8 cellular contexts compared by ENCODE assay signal in genomic region chr11:118620529-118621070, GRCh38. TPM values are rescaled to one million over a fixed set of nuclear protein-coding genes. Genes with fewer than 3 reads are reported as not detected.
DNase-seq lines count a peak whose midpoint lies in the region; ATAC-seq, FAIRE-seq and TF ChIP-seq lines count a peak whose summit lies in the region.

No MANE protein-coding gene starts in this region.

- H3K36me3 ChIP-seq in brain microvascular endothelial cell (replicated peaks) (peaks cover 38% of the 10 kb centered on the region), HepG2 (replicated peaks in 1 of 2; ENCODE audit: control insufficient read depth in 1 of 2, insufficient read depth in 2 of 2, low read length in 2 of 2) (peaks cover 3 to 9% of the 10 kb centered on the region in 2 experiments; a peak in 4 of 5 replicates), transverse colon (no peaks in the 10 kb centered on the region)

- WGBS in HepG2 (ENCODE audit: low lambda C conversion rate): 6% methylated on average over 5 of the region's 7 CpGs
- WGBS in transverse colon (ENCODE audit: low coverage in 1 of 2), 2 donors: 66% methylated on average over 7 of the region's 7 CpGs; no CpG with 5 or more reads in 1 of the 2 donors

- TF ChIP-seq POLR2A in HepG2 (IDR thresholded peaks at IDR 0.05; ENCODE audit: insufficient read depth in 1 of 2, low read depth in 2 of 2, low read length in 2 of 2) (peak; percentile 89 to 91), transverse colon (IDR thresholded peaks at IDR 0.05) (no peak)

- in situ Hi-C loops in brain microvascular endothelial cell (cut with HindIII; ENCODE audit: low pct_ligation_motif_present, low sequenced_read_pairs): no loop called here
- in situ Hi-C loops in HepG2 (cut with HindIII; ENCODE audit: extremely low pct_ligation_motif_present, low pct_unique_long_range_greater_than_20kb): no loop called here
- in situ Hi-C loops in transverse colon (cut with MboI; ENCODE audit: low pct_ligation_motif_present in 1 of 4, low pct_unique_long_range_greater_than_20kb in 1 of 4, low sequenced_read_pairs in 3 of 4): no loop called here

- TF ChIP-seq CTCF in brain microvascular endothelial cell (IDR thresholded peaks at IDR 0.05; ENCODE audit: low read depth, low read length, missing control alignments) (no peak), HepG2 (CRISPR knock-in tag; IDR thresholded peaks at IDR 0.05) (peak; percentile 16; the same call in 1 of the 2 replicates), transverse colon (IDR thresholded peaks at IDR 0.05) (no peak)

- H3K4me1 ChIP-seq in HepG2 (ENCODE audit: insufficient read depth, low read length) (peaks cover 63% of the 10 kb centered on the region), transverse colon (peaks cover 16 to 65% (median 44%) of the 10 kb centered on the region in 4 donors)

- H3K27ac ChIP-seq in brain microvascular endothelial cell: peak overlapping the region; percentile 98
- H3K27ac ChIP-seq in HepG2 (ENCODE audit: extremely low read length, insufficient read depth, low read length): peak overlapping the region; percentile 95
- peak overlapping the region; percentile 74 to 90 (median 80) for H3K27ac ChIP-seq in transverse colon

- H3K4me1 Mint-ChIP-seq in activated CD8-positive, alpha-beta memory T cell treated with anti-CD3 and anti-CD28 coated beads, Interleukin-2, amount 10 ng/mL, durations not matched to agents 7 days and 5 days: peaks cover 6% of the 10 kb centered on the region

- intact Hi-C loops in HepG2 (cut with micrococcal nuclease; ENCODE audit: unreplicated experiment): loop anchor here (5.0 kb wide), 1 partner anchor 37 kb away; no protein-coding TSS in a partner anchor
- intact Hi-C loops in transverse colon (cut with DNase I; ENCODE audit: low total_unique reads): no loop called here

- H3K4me3 Mint-ChIP-seq in activated CD8-positive, alpha-beta memory T cell treated with anti-CD3 and anti-CD28 coated beads, Interleukin-2, amount 10 ng/mL, durations not matched to agents 7 days and 5 days: peak overlapping the region; percentile 31

- no peak for ATAC-seq in activated CD8-positive, alpha-beta memory T cell treated with anti-CD3 and anti-CD28 coated beads, Interleukin-2, amount 10 ng/mL, durations not matched to agents 7 days and 5 days
- peak; percentile 92 for ATAC-seq in HepG2

- H3K9ac ChIP-seq in HepG2 (ENCODE audit: insufficient read depth, low read depth, low read length): peak overlapping the region; percentile 82

- no peak overlapping the region for H2AFZ ChIP-seq in HepG2 (ENCODE audit: low read length)

- no TSS peak for BruUV-seq in HepG2 (replicated peaks; lab: Mats Ljungman, UMichigan)

- TF ChIP-seq EP300 in HepG2 (IDR thresholded peaks at IDR 0.05; ENCODE audit: low read depth in 2 of 2, low read length in 2 of 2): peak in 1 of 2 experiments; percentile 33; a peak in 1 of 4 replicates
- TF ChIP-seq EP300 in HepG2 (CRISPR knock-in tag; IDR thresholded peaks at IDR 0.05; ENCODE audit: borderline replicate concordance): no peak
- TF ChIP-seq EP300 in transverse colon (IDR thresholded peaks at IDR 0.05; ENCODE audit: low read depth): no peak

- CTCF ChIA-PET in activated CD8-positive, alpha-beta memory T cell treated with anti-CD3 and anti-CD28 coated beads, Interleukin-2, amount 10 ng/mL, durations not matched to agents 7 days and 5 days (lab: Charles Lee): interaction anchor here (5.3 kb wide), 1 partner anchor 11 kb away, joined by 20 read pairs; no protein-coding TSS in a partner anchor
- CTCF ChIA-PET in HepG2 (lab: Yijun Ruan, JAX; ENCODE audit: low intra/inter-chr PET ratio, low total read pairs): no interaction called here

- peak overlapping the region; percentile 98 for H3K4me2 ChIP-seq in HepG2 (ENCODE audit: low read depth, low read length)

- peaks cover 9% of the 10 kb centered on the region for H3K79me2 ChIP-seq in HepG2 (ENCODE audit: insufficient read depth, low read length)

- peaks cover 22% of the 10 kb centered on the region for H3K27me3 Mint-ChIP-seq in activated CD8-positive, alpha-beta memory T cell treated with anti-CD3 and anti-CD28 coated beads, Interleukin-2, amount 10 ng/mL, durations not matched to agents 7 days and 5 days

- H3K27ac Mint-ChIP-seq in activated CD8-positive, alpha-beta memory T cell treated with anti-CD3 and anti-CD28 coated beads, Interleukin-2, amount 10 ng/mL, durations not matched to agents 7 days and 5 days: no peak overlapping the region

- H3K9me3 ChIP-seq in HepG2 (ENCODE audit: low read length): no peaks in the 10 kb centered on the region
- H3K9me3 ChIP-seq in transverse colon: no peaks in the 10 kb centered on the region

- no peaks in the 10 kb centered on the region for H3K9me3 Mint-ChIP-seq in activated CD8-positive, alpha-beta memory T cell treated with anti-CD3 and anti-CD28 coated beads, Interleukin-2, amount 10 ng/mL, durations not matched to agents 7 days and 5 days (ENCODE audit: low read depth)

- H3K27me3 ChIP-seq in brain microvascular endothelial cell (replicated peaks) (no peaks in the 10 kb centered on the region), HepG2 (ENCODE audit: control insufficient read depth in 1 of 2, insufficient read depth in 2 of 2, low read length in 2 of 2) (no peaks in the 10 kb centered on the region; a peak in 1 of 5 replicates), transverse colon (no peaks in the 10 kb centered on the region)

- 0 out of 2 replicates have a peak, but pooled peaks have one; percentile 27 for TF ChIP-seq RAD21 in HepG2 (CRISPR knock-in tag; IDR thresholded peaks at IDR 0.05)

- POLR2A ChIA-PET in HepG2 (lab: Yijun Ruan, JAX): interaction anchor here (0.6 to 2.7 kb wide), 27 partner anchors 8 to 548 kb away, joined by 3 to 83 read pairs (median 6); partner anchors contain the start of genes ARCN1, DDX6, HMBS and NLRX1

- H4K20me1 ChIP-seq in HepG2 (ENCODE audit: insufficient read depth, low read length): no peaks in the 10 kb centered on the region

- no peak for DNase-seq in activated CD8-positive, alpha-beta memory T cell treated with anti-CD3 and anti-CD28 coated beads, Interleukin-2, amount 10 ng/mL, durations not matched to agents 7 days and 5 days
- DNase-seq in activated CD8-positive, alpha-beta memory T cell treated with anti-CD3 and anti-CD28 coated beads, Interleukin-2, amount 50 U/mL, for 48 hours: no peak
- no peak for DNase-seq in brain microvascular endothelial cell
- DNase-seq in HepG2 (ENCODE audit: low spot score): peak; percentile 90
- no peak for DNase-seq in transverse colon
- no peak for DNase-seq in putamen (ENCODE audit: low spot score)
- DNase-seq in SIG-M5 (lab: John Stamatoyannopoulos, UW): no peak
- no peak for DNase-seq in kidney glomerular epithelial cell (lab: John Stamatoyannopoulos, UW)

- FAIRE-seq in HepG2 (lab: Jason Lieb, UNC): peak; percentile 92

- peak overlapping the region; percentile 76 for H3K4me3 ChIP-seq in brain microvascular endothelial cell (ENCODE audit: low read depth, low read length)
- H3K4me3 ChIP-seq in HepG2 (replicated peaks in 1 of 3; ENCODE audit: insufficient read depth in 1 of 3, low read depth in 2 of 3, low read length in 3 of 3): peak overlapping the region; percentile 81 to 97 (median 87)
- H3K4me3 ChIP-seq in transverse colon: peak overlapping the region in 1 of 4 donors; percentile 56

- H3K36me3 Mint-ChIP-seq in activated CD8-positive, alpha-beta memory T cell treated with anti-CD3 and anti-CD28 coated beads, Interleukin-2, amount 10 ng/mL, durations not matched to agents 7 days and 5 days: no peaks in the 10 kb centered on the region

RNA-seq across cellular contexts. Expression of gene PHLDB1, which starts 13.2 kb away (rescaled TPM):
- 1 to 10 TPM in 1 of 2 experiments, under 1 TPM in 1; 0.91 to 1.3 TPM for total RNA-seq in activated CD8-positive, alpha-beta memory T cell treated with anti-CD3 and anti-CD28 coated beads, Interleukin-2, amount 10 ng/mL, durations not matched to agents 7 days and 5 days
- total RNA-seq in HepG2 (2016; rRNA removed; fragmentation: Illumina TruSeq; extraction: Trizol) (9.9 and 13.8 TPM in 2 replicates), transverse colon (100 to 1,000 TPM in 2 of 4 donors, 10 to 100 TPM in 2; 92.6 to 276 (median 161) TPM)
- total RNA-seq in HepG2 (2016; cell fraction: cytosol; rRNA removed; fragmentation: Illumina TruSeq; extraction: Trizol; ENCODE audit: low read depth): 3.6 and 5.0 TPM in 2 replicates
- 7.9 and 11.9 TPM in 2 replicates for total RNA-seq in HepG2 (2016; cell fraction: insoluble cytoplasmic fraction; rRNA removed; fragmentation: Illumina TruSeq; extraction: Trizol)
- total RNA-seq in HepG2 (2016; cell fraction: membrane; rRNA removed; fragmentation: Illumina TruSeq; extraction: Trizol): 7.7 and 8.9 TPM in 2 replicates
- total RNA-seq in HepG2 (2016; cell fraction: nucleus; rRNA removed; fragmentation: Illumina TruSeq; extraction: Trizol): 12.4 and 22.0 TPM in 2 replicates
- polyA plus RNA-seq in HepG2 (2011; rRNA removed): 14.2 and 18.3 TPM in 2 replicates
- polyA plus RNA-seq in HepG2 (2011; cell fraction: cytosol; rRNA removed): 9.1 and 10.7 TPM in 2 replicates
- polyA plus RNA-seq in HepG2 (2011; cell fraction: nucleus; rRNA removed): 57.1 and 61.1 TPM in 2 replicates
- 7.5 and 8.6 TPM in 2 replicates for polyA plus RNA-seq in HepG2 (2012)
- polyA plus RNA-seq in HepG2 (2016; cell fraction: cytosol; fragmentation: Illumina TruSeq; extraction: Trizol; ENCODE audit: low read depth): 1.4 TPM in 2 replicates
- 7.3 and 8.6 TPM in 2 replicates for polyA plus RNA-seq in HepG2 (2016; cell fraction: insoluble cytoplasmic fraction; fragmentation: Illumina TruSeq; extraction: Trizol; ENCODE audit: low read depth)
- polyA plus RNA-seq in HepG2 (2016; cell fraction: membrane; fragmentation: Illumina TruSeq; extraction: Trizol; ENCODE audit: low read depth): 2.1 and 2.9 TPM in 2 replicates
- polyA plus RNA-seq in HepG2 (2016; cell fraction: nucleus; fragmentation: Illumina TruSeq; extraction: Trizol; ENCODE audit: insufficient read depth, low read depth): 34.7 and 36.2 TPM in 2 replicates
- polyA minus RNA-seq in HepG2 (2011; rRNA and poly(A)+ RNA removed; ENCODE audit: low replicate concordance): 17.4 and 33.6 TPM in 2 replicates
- polyA minus RNA-seq in HepG2 (2011; cell fraction: cytosol; rRNA and poly(A)+ RNA removed): 12.5 and 14.8 TPM in 2 replicates
- polyA minus RNA-seq in HepG2 (2011; cell fraction: nucleus; rRNA and poly(A)+ RNA removed): 33.9 and 34.2 TPM in 2 replicates

RNA-seq across cellular contexts. Expression of gene ARCN1, which starts 48.4 kb away (rescaled TPM):
- total RNA-seq in activated CD8-positive, alpha-beta memory T cell treated with anti-CD3 and anti-CD28 coated beads, Interleukin-2, amount 10 ng/mL, durations not matched to agents 7 days and 5 days: 100 to 1,000 TPM in 1 of 2 experiments, 10 to 100 TPM in 1; 98.9 to 130 TPM
- total RNA-seq in HepG2 (2016; rRNA removed; fragmentation: Illumina TruSeq; extraction: Trizol) (148 and 215 TPM in 2 replicates), transverse colon (10 to 100 TPM; 27.9 to 80.3 (median 61.0) TPM)
- total RNA-seq in HepG2 (2016; cell fraction: cytosol; rRNA removed; fragmentation: Illumina TruSeq; extraction: Trizol; ENCODE audit: low read depth): 21.7 and 21.9 TPM in 2 replicates
- total RNA-seq in HepG2 (2016; cell fraction: insoluble cytoplasmic fraction; rRNA removed; fragmentation: Illumina TruSeq; extraction: Trizol): 143 and 206 TPM in 2 replicates
- 62.1 and 63.9 TPM in 2 replicates for total RNA-seq in HepG2 (2016; cell fraction: membrane; rRNA removed; fragmentation: Illumina TruSeq; extraction: Trizol)
- 61.5 and 78.3 TPM in 2 replicates for total RNA-seq in HepG2 (2016; cell fraction: nucleus; rRNA removed; fragmentation: Illumina TruSeq; extraction: Trizol)
- polyA plus RNA-seq in HepG2 (2011; rRNA removed): 143 and 200 TPM in 2 replicates
- 147 and 192 TPM in 2 replicates for polyA plus RNA-seq in HepG2 (2011; cell fraction: cytosol; rRNA removed)
- 33.6 and 35.8 TPM in 2 replicates for polyA plus RNA-seq in HepG2 (2011; cell fraction: nucleus; rRNA removed)
- polyA plus RNA-seq in HepG2 (2012): 80.9 and 111 TPM in 2 replicates
- 9.1 and 10.1 TPM in 2 replicates for polyA plus RNA-seq in HepG2 (2016; cell fraction: cytosol; fragmentation: Illumina TruSeq; extraction: Trizol; ENCODE audit: low read depth)
- polyA plus RNA-seq in HepG2 (2016; cell fraction: insoluble cytoplasmic fraction; fragmentation: Illumina TruSeq; extraction: Trizol; ENCODE audit: low read depth): 221 and 222 TPM in 2 replicates
- polyA plus RNA-seq in HepG2 (2016; cell fraction: membrane; fragmentation: Illumina TruSeq; extraction: Trizol; ENCODE audit: low read depth): 36.4 and 39.3 TPM in 2 replicates
- 95.2 and 101 TPM in 2 replicates for polyA plus RNA-seq in HepG2 (2016; cell fraction: nucleus; fragmentation: Illumina TruSeq; extraction: Trizol; ENCODE audit: insufficient read depth, low read depth)
- polyA minus RNA-seq in HepG2 (2011; rRNA and poly(A)+ RNA removed; ENCODE audit: low replicate concordance): 78.7 and 166 TPM in 2 replicates
- 105 and 121 TPM in 2 replicates for polyA minus RNA-seq in HepG2 (2011; cell fraction: cytosol; rRNA and poly(A)+ RNA removed)
- polyA minus RNA-seq in HepG2 (2011; cell fraction: nucleus; rRNA and poly(A)+ RNA removed): 31.7 and 41.9 TPM in 2 replicates

RNA-seq across cellular contexts. Expression of gene IFT46, which starts 54.9 kb away (rescaled TPM):
- 10 to 100 TPM; 10.4 to 13.1 TPM for total RNA-seq in activated CD8-positive, alpha-beta memory T cell treated with anti-CD3 and anti-CD28 coated beads, Interleukin-2, amount 10 ng/mL, durations not matched to agents 7 days and 5 days
- total RNA-seq in HepG2 (2016; rRNA removed; fragmentation: Illumina TruSeq; extraction: Trizol) (15.4 and 23.9 TPM in 2 replicates), transverse colon (10 to 100 TPM in 3 of 4 donors, 1 to 10 TPM in 1; 4.8 to 20.2 (median 14.8) TPM)
- 12.4 and 18.8 TPM in 2 replicates for total RNA-seq in HepG2 (2016; cell fraction: cytosol; rRNA removed; fragmentation: Illumina TruSeq; extraction: Trizol; ENCODE audit: low read depth)
- total RNA-seq in HepG2 (2016; cell fraction: insoluble cytoplasmic fraction; rRNA removed; fragmentation: Illumina TruSeq; extraction: Trizol): 14.7 and 23.4 TPM in 2 replicates
- total RNA-seq in HepG2 (2016; cell fraction: membrane; rRNA removed; fragmentation: Illumina TruSeq; extraction: Trizol): 10.2 and 11.5 TPM in 2 replicates
- total RNA-seq in HepG2 (2016; cell fraction: nucleus; rRNA removed; fragmentation: Illumina TruSeq; extraction: Trizol): 7.4 and 8.0 TPM in 2 replicates
- 9.3 and 9.8 TPM in 2 replicates for polyA plus RNA-seq in HepG2 (2011; rRNA removed)
- 8.2 and 9.6 TPM in 2 replicates for polyA plus RNA-seq in HepG2 (2011; cell fraction: cytosol; rRNA removed)
- polyA plus RNA-seq in HepG2 (2011; cell fraction: nucleus; rRNA removed): 3.4 and 5.1 TPM in 2 replicates
- polyA plus RNA-seq in HepG2 (2012): 5.8 and 8.4 TPM in 2 replicates
- polyA plus RNA-seq in HepG2 (2016; cell fraction: cytosol; fragmentation: Illumina TruSeq; extraction: Trizol; ENCODE audit: low read depth): 2.6 and 2.9 TPM in 2 replicates
- polyA plus RNA-seq in HepG2 (2016; cell fraction: insoluble cytoplasmic fraction; fragmentation: Illumina TruSeq; extraction: Trizol; ENCODE audit: low read depth): 20.5 and 21.3 TPM in 2 replicates
- polyA plus RNA-seq in HepG2 (2016; cell fraction: membrane; fragmentation: Illumina TruSeq; extraction: Trizol; ENCODE audit: low read depth): 5.9 TPM in 2 replicates
- 9.4 and 10.2 TPM in 2 replicates for polyA plus RNA-seq in HepG2 (2016; cell fraction: nucleus; fragmentation: Illumina TruSeq; extraction: Trizol; ENCODE audit: insufficient read depth, low read depth)
- polyA minus RNA-seq in HepG2 (2011; rRNA and poly(A)+ RNA removed; ENCODE audit: low replicate concordance): 9.5 and 19.1 TPM in 2 replicates
- polyA minus RNA-seq in HepG2 (2011; cell fraction: cytosol; rRNA and poly(A)+ RNA removed): 5.0 and 5.8 TPM in 2 replicates
- 4.4 and 6.0 TPM in 2 replicates for polyA minus RNA-seq in HepG2 (2011; cell fraction: nucleus; rRNA and poly(A)+ RNA removed)

RNA-seq across cellular contexts. Expression of gene TREH, which starts 58.9 kb away (rescaled TPM):
- not detected for total RNA-seq in activated CD8-positive, alpha-beta memory T cell treated with anti-CD3 and anti-CD28 coated beads, Interleukin-2, amount 10 ng/mL, durations not matched to agents 7 days and 5 days
- total RNA-seq in HepG2 (2016; rRNA removed; fragmentation: Illumina TruSeq; extraction: Trizol): 0.46 and 0.86 TPM in 2 replicates
- 0.51 and 0.71 TPM in 2 replicates for total RNA-seq in HepG2 (2016; cell fraction: cytosol; rRNA removed; fragmentation: Illumina TruSeq; extraction: Trizol; ENCODE audit: low read depth)
- 0.13 and 1.3 TPM in 2 replicates for total RNA-seq in HepG2 (2016; cell fraction: insoluble cytoplasmic fraction; rRNA removed; fragmentation: Illumina TruSeq; extraction: Trizol)
- 0.24 and 0.59 TPM in 2 replicates for total RNA-seq in HepG2 (2016; cell fraction: membrane; rRNA removed; fragmentation: Illumina TruSeq; extraction: Trizol)
- total RNA-seq in HepG2 (2016; cell fraction: nucleus; rRNA removed; fragmentation: Illumina TruSeq; extraction: Trizol): 1.1 and 2.0 TPM in 2 replicates
- 0.50 and 0.53 TPM in 2 replicates for polyA plus RNA-seq in HepG2 (2011; rRNA removed)
- 0.09 and 0.11 TPM in 2 replicates for polyA plus RNA-seq in HepG2 (2011; cell fraction: cytosol; rRNA removed)
- polyA plus RNA-seq in HepG2 (2011; cell fraction: nucleus; rRNA removed): 2.1 and 2.9 TPM in 2 replicates
- polyA plus RNA-seq in HepG2 (2012): 0.63 and 1.1 TPM in 2 replicates
- 0.17 and 0.23 TPM in 2 replicates for polyA plus RNA-seq in HepG2 (2016; cell fraction: cytosol; fragmentation: Illumina TruSeq; extraction: Trizol; ENCODE audit: low read depth)
- 0.19 and 0.55 TPM in 2 replicates for polyA plus RNA-seq in HepG2 (2016; cell fraction: insoluble cytoplasmic fraction; fragmentation: Illumina TruSeq; extraction: Trizol; ENCODE audit: low read depth)
- polyA plus RNA-seq in HepG2 (2016; cell fraction: membrane; fragmentation: Illumina TruSeq; extraction: Trizol; ENCODE audit: low read depth): 0.40 and 0.50 TPM in 2 replicates
- 2.4 and 2.9 TPM in 2 replicates for polyA plus RNA-seq in HepG2 (2016; cell fraction: nucleus; fragmentation: Illumina TruSeq; extraction: Trizol; ENCODE audit: insufficient read depth, low read depth)
- polyA minus RNA-seq in HepG2 (2011; rRNA and poly(A)+ RNA removed; ENCODE audit: low replicate concordance): 0.76 TPM in 1 of 2 replicates, not detected in the other
- not detected in 2 replicates for polyA minus RNA-seq in HepG2 (2011; cell fraction: cytosol; rRNA and poly(A)+ RNA removed)
- 2.3 and 3.2 TPM in 2 replicates for polyA minus RNA-seq in HepG2 (2011; cell fraction: nucleus; rRNA and poly(A)+ RNA removed)
- total RNA-seq in transverse colon: 1 to 10 TPM in 2 of 4 donors, not detected in 2; 4.9 to 5.6 TPM

Comparison
In these comparisons a context has a peak if more than half of its experiments do, and no peak if none do; other contexts are left out.
1. RNA of gene PHLDB1, which starts 13.2 kb away (total RNA-seq): 92.6 to 276 TPM in transverse colon; 3.6 to 22.0 TPM in HepG2 and 0.91 to 1.3 TPM in activated CD8-positive, alpha-beta memory T cell treated with anti-CD3 and anti-CD28 coated beads, Interleukin-2, amount 10 ng/mL, durations not matched to agents 7 days and 5 days; every median in the first group is over 4 times any median in the second.
2. Peak in every context shown above with its lines, with median percentiles within 50 percentile points of each other: H3K27ac ChIP-seq.